17 cellular contexts compared by ENCODE assay signal in the genomic region with DNA sequence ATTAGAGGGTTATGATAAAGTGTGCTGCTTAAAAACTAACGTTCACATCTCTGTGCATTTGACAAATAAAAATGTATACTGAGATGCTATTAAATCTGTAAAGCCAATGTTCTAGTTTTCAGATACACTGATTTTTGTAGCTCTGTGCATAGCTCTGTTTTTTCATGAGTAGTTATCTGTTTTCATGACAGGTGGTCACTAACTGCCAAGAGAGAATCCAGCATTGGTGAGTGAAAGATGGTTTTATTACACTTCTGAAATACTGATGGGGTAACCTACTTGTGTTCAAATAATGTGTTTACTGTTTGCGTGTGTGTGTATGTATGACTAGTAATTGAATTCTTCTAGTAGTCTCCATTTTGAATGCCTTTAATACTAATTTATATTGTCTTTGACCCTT.
"Had no signal": no experiment of that assay in that cellular context is flagged by ENCODE, and none has a peak within 500 bp of the region (broad histone marks: within the 10 kb centered on the region; RNA-seq: fewer than 3 reads in every experiment).

No MANE protein-coding gene starts in this region.

- H3K27ac ChIP-seq: RWPE1 had no signal

- H3K9me3 ChIP-seq: SK-N-SH had no signal

- DNase-seq: KBM-7, MV-4-11, NCI-H1048, NCI-H1105, NCI-H1417, NCI-H1436 treated with DMSO at 0.1 percent for 48 hours, NCI-H1694, NCI-H187 treated with DMSO at 0.1 percent for 48 hours, NCI-H2029 treated with DMSO at 0.1 percent for 48 hours, NCI-H2227 treated with DMSO at 0.1 percent for 48 hours, NCI-H524, NCI-H774, PC-3, SHP77, SK-N-SH, SW 1271 had no signal
